Comparison of ENCODE assay signal across 9 cellular contexts in the genomic region with DNA sequence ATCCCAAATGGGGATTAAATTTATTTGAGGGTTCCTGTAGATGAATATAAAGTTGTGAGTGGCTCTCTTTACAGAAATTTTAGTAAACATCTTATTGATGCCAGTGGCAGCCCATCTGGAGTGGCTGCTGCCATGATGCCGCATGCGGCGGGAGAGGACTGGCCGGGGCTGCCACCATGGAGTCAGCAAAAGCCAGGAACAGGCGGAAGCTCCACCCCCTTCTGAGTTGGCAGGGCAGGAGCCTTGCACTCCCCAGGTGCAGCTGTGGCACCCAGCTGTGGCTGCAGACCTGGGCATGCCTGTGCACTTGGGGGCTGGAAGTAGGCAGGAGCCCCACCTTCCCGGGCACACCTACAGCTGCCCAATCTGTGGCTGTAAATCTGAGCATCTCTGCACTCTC.
"Had no signal": no experiment of that assay in that cellular context is flagged by ENCODE, and none has a peak within 500 bp of the region (broad histone marks: within the 10 kb centered on the region; RNA-seq: fewer than 3 reads in every experiment).

No MANE protein-coding gene starts in this region.

- H3K36me3 ChIP-seq: HAP-1 had no signal

- H3K27ac ChIP-seq: GM23248, HL-60 had no signal

- H2AFZ ChIP-seq: GM23248 had no signal

- H3K4me3 ChIP-seq: GM23248, HAP-1 had no signal

- H3K9me3 Mint-ChIP-seq: HFFc6 had no signal

- H3K27ac Mint-ChIP-seq: HFFc6, IgD-negative memory B cell had no signal

- H3K9me3 ChIP-seq: HAP-1 had no signal

- FAIRE-seq: HepG2 had no signal

- H3K9ac ChIP-seq: GM23248 had no signal

- ATAC-seq: HCT116, HepG2 had no signal

- DNase-seq: GM23248, GOT3, H7, HFFc6 had no signal

- H3K4me1 ChIP-seq: HAP-1 had no signal

- H3K4me1 Mint-ChIP-seq: IgD-negative memory B cell had no signal

- H3K36me3 Mint-ChIP-seq: IgD-negative memory B cell had no signal

- H3K4me3 Mint-ChIP-seq: HFFc6, IgD-negative memory B cell had no signal
